Comparison of ENCODE assay signal across 11 cellular contexts in the genomic region with DNA sequence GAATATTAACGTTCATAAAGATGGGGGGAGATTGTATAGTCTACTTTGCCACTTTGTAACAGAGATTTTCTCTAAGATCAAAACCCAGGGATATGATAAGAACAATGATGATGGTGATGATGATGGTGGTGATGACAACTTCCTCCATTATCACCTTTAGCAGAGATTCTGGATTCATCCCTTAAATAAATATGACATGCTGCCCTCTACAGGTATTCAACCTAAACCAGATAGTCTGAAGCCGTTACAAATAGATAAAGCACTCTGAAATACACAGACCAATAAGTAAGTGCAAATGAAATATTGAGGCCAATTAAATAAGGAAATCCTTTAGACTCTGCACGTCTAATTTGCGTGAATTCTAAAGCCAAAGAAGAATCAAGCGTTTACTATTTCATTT.
DNase-seq lines count a peak whose midpoint lies in the region; ATAC-seq and TF ChIP-seq lines count a peak whose summit lies in the region.
"Had no signal": no experiment of that assay in that cellular context is flagged by ENCODE, and none has a peak within 500 bp of the region (broad histone marks: within the 10 kb centered on the region; RNA-seq: fewer than 3 reads in every experiment).

No MANE protein-coding gene starts in this region.

- H3K36me3 Mint-ChIP-seq in progenitor cell of endocrine pancreas (ENCODE audit: insufficient read depth) = no peaks in the 10 kb centered on the region
- H3K36me3 Mint-ChIP-seq: memory B cell had no signal

- TF ChIP-seq CTCF in GM12864 (IDR thresholded peaks at IDR 0.05; ENCODE audit: low read depth, low read length, missing control alignments) = peak; percentile 24
- TF ChIP-seq CTCF in choroid plexus epithelial cell (conservative IDR thresholded peaks at IDR 0.05; ENCODE audit: low read depth, low read length) = no peak
- TF ChIP-seq CTCF in progenitor cell of endocrine pancreas (IDR thresholded peaks at IDR 0.05; ENCODE audit: unreplicated experiment) = peak; percentile 7

- H3K27me3 Mint-ChIP-seq in progenitor cell of endocrine pancreas = no peaks in the 10 kb centered on the region

- no peak overlapping the region for H3K27ac Mint-ChIP-seq in progenitor cell of endocrine pancreas
- H3K27ac Mint-ChIP-seq: activated T-helper 17 cell treated with anti-CD3 and anti-CD28 coated beads, Interleukin-2, amount 50 U/mL, for 72 hours; memory B cell had no signal

- no peak overlapping the region for H3K4me3 Mint-ChIP-seq in progenitor cell of endocrine pancreas (ENCODE audit: low read depth)
- H3K4me3 Mint-ChIP-seq: activated T-helper 17 cell treated with anti-CD3 and anti-CD28 coated beads, Interleukin-2, amount 50 U/mL, for 72 hours; memory B cell had no signal

- POLR2A ChIA-PET in HEK293T (lab: Yijun Ruan, JAX) = no interaction called here

- CTCF ChIA-PET in HEK293T (lab: Yijun Ruan, JAX) = no interaction called here

- H3K4me3 ChIP-seq in GM12864 (ENCODE audit: low read depth, low read length) (no peak overlapping the region), choroid plexus epithelial cell (ENCODE audit: low read depth, low read length) (no peak overlapping the region)
- H3K4me3 ChIP-seq: K562 had no signal

- peaks cover 10% of the 10 kb centered on the region for H3K4me1 Mint-ChIP-seq in progenitor cell of endocrine pancreas (ENCODE audit: low read depth)
- H3K4me1 Mint-ChIP-seq: activated T-helper 17 cell treated with anti-CD3 and anti-CD28 coated beads, Interleukin-2, amount 50 U/mL, for 72 hours; memory B cell had no signal

- H3K9me3 Mint-ChIP-seq in progenitor cell of endocrine pancreas (ENCODE audit: low read depth) = no peaks in the 10 kb centered on the region
- H3K9me3 Mint-ChIP-seq: activated T-helper 17 cell treated with anti-CD3 and anti-CD28 coated beads, Interleukin-2, amount 50 U/mL, for 72 hours; memory B cell had no signal

- DNase-seq in GM12864 (ENCODE audit: low read depth) = no peak
- DNase-seq in NCI-H146 treated with DMSO at 0.1 percent for 48 hours (lab: John Stamatoyannopoulos, UW; ENCODE audit: unreplicated experiment) = peak; percentile 2
- peak; percentile 5 for DNase-seq in choroid plexus epithelial cell (ENCODE audit: low read depth)
- DNase-seq in progenitor cell of endocrine pancreas (ENCODE audit: low spot score, unreplicated experiment) = no peak
- DNase-seq in HEK293T (ENCODE audit: extremely low spot score) = no peak
- DNase-seq in NOMO-1 treated with dmso at 0.1 percent for 144 hours (lab: John Stamatoyannopoulos, UW; ENCODE audit: unreplicated experiment) = no peak
- DNase-seq: T-helper 1 cell had no signal

- no peak for ATAC-seq in GM19467 (IDR thresholded peaks at IDR 0.05; ENCODE audit: unreplicated experiment)
- ATAC-seq: activated T-helper 17 cell treated with anti-CD3 and anti-CD28 coated beads, Interleukin-2, amount 50 U/mL, for 72 hours; K562 had no signal

TF ChIP-seq in HEK293T, 16 proteins besides CTCF, POLR2A, EP300 and RAD21:
- TF ChIP-seq LEF1 (IDR thresholded peaks at IDR 0.05; ENCODE audit: borderline replicate concordance) (no peak), HDGF (IDR thresholded peaks at IDR 0.05; ENCODE audit: borderline replicate concordance) (no peak), SUZ12 (IDR thresholded peaks at IDR 0.05) (no peak), TARDBP (IDR thresholded peaks at IDR 0.05) (no peak), FOXA1 (IDR thresholded peaks at IDR 0.05) (no peak), BHLHE40 (IDR thresholded peaks at IDR 0.05; ENCODE audit: borderline replicate concordance) (no peak), CTBP1 (IDR thresholded peaks at IDR 0.05; ENCODE audit: borderline replicate concordance) (no peak), ELF4 (IDR thresholded peaks at IDR 0.05) (no peak), SP1 (IDR thresholded peaks at IDR 0.05) (no peak), PKNOX1 (IDR thresholded peaks at IDR 0.05) (no peak), NFRKB (IDR thresholded peaks at IDR 0.05) (no peak), FOXK2 (IDR thresholded peaks at IDR 0.05) (no peak), L3MBTL2 (conservative IDR thresholded peaks at IDR 0.05) (no peak), ARNT (IDR thresholded peaks at IDR 0.05) (no peak), FOXM1 (IDR thresholded peaks at IDR 0.05; ENCODE audit: borderline replicate concordance) (no peak), ZNF384 (IDR thresholded peaks at IDR 0.05) (no peak)

Comparison
In these comparisons a context has a peak if more than half of its experiments do, and no peak if none do; other contexts are left out.
1. DNase-seq: peak in NCI-H146 treated with DMSO at 0.1 percent for 48 hours (single experiment) and choroid plexus epithelial cell (single experiment); none in GM12864 (single experiment), progenitor cell of endocrine pancreas (single experiment), HEK293T (single experiment) and NOMO-1 treated with dmso at 0.1 percent for 144 hours (single experiment).